ENCODE assay signal across 11 cellular contexts in genomic region chr18:46332286-46332801, GRCh38.
"Had no signal": no experiment of that assay in that cellular context is flagged by ENCODE, and none has a peak within 500 bp of the region (broad histone marks: within the 10 kb centered on the region; RNA-seq: fewer than 3 reads in every experiment).

No MANE protein-coding gene starts in this region.

- H3K9me3 Mint-ChIP-seq: memory B cell had no signal

- H3K27ac Mint-ChIP-seq: activated CD8-positive, alpha-beta T cell treated with anti-CD3 and anti-CD28 coated beads, Interleukin-2, amount 10 ng/mL, durations not matched to agents 7 days and 5 days; memory B cell had no signal

- H3K9me3 ChIP-seq: colonic mucosa, left lung, sigmoid colon, suprapubic skin, upper lobe of left lung had no signal

- DNase-seq: activated CD8-positive, alpha-beta memory T cell treated with anti-CD3 and anti-CD28 coated beads, Interleukin-2, amount 50 U/mL, for 48 hours; colonic mucosa; left lung; sigmoid colon; stimulated activated CD4-positive, alpha-beta T cell treated with anti-CD3 and anti-CD28 coated beads, Interleukin-4, amount 100 ng/mL, for 1 hour; stimulated activated CD8-positive, alpha-beta memory T cell treated with anti-CD3 and anti-CD28 coated beads, Interleukin-4, amount 100 ng/mL, for 48 hours; stimulated activated naive CD8-positive, alpha-beta T cell treated with anti-CD3 and anti-CD28 coated beads, Interleukin-15, Interleukin-2, amounts not matched to agents 100 U/mL and 50 U/mL, for 24 hours; upper lobe of left lung had no signal

- H3K36me3 Mint-ChIP-seq: memory B cell had no signal

- H3K4me1 ChIP-seq: colonic mucosa had no signal

- H3K27ac ChIP-seq: colonic mucosa, left lung, sigmoid colon, suprapubic skin, upper lobe of left lung had no signal

- H3K36me3 ChIP-seq: colonic mucosa, left lung, sigmoid colon, suprapubic skin, upper lobe of left lung had no signal

- H3K4me3 ChIP-seq: colonic mucosa, left lung had no signal
